ENCODE assay signal across 8 cellular contexts in the genomic region with DNA sequence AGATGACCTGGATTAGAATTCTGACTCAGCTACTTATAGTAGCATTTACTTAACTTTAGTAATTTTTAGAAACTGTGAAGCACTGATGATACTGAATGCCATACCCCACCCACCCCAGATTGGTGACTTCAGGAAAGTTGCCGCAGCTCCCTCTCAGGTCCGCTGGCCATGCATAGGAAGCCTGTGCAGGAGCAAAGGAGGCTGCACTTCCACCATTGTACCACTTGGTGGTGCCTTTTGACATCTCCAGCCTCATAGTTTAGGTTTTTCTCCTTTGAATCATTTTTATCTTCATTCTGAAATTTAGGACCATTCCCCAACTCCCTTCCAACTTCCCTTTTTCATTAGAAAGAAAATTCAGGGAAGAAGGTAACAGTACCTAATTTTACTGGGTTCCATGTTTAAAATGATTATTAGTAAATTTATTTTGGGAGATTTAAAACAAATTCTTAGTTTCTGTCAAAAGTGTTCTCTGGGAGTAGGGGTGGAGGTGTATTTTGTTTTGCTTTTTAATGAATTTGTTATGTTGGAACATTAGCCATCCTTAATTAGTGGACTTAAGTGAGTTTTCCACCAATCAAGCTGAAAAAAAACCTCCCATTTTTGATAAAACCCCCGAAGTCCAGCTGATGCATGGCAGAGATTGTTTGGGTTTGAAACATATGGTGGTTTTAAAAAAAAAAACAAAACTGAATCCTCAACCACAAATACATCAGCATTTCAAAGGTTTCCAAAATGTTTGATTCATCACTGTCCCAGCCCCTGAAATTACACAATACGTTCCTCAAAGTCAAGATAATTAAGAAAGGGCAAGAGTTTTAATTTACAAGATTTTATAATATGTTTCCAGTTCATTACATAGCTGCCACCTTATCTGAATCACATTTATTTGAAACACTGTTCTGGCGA.
DNase-seq lines count a peak whose midpoint lies in the region; ATAC-seq, FAIRE-seq and TF ChIP-seq lines count a peak whose summit lies in the region.

No MANE protein-coding gene starts in this region.

- peak; percentile 31 to 87 (median 66) for TF ChIP-seq CTCF in body of pancreas (IDR thresholded peaks at IDR 0.05)

- FAIRE-seq in H54 (lab: Jason Lieb, UNC), result peak; percentile 76

- ATAC-seq in body of pancreas, result peak; percentile 73

- peaks cover 0 to 2% of the 10 kb centered on the region in 2 donors for H3K36me3 ChIP-seq in body of pancreas (replicated peaks in 1 of 2; ENCODE audit: insufficient read depth in 1 of 2, low read depth in 2 of 2)

- no peak overlapping the region for H3K4me3 ChIP-seq in body of pancreas

- H3K27me3 ChIP-seq in body of pancreas, result no peaks in the 10 kb centered on the region

- DNase-seq in DMS 273 (lab: John Stamatoyannopoulos, UW; ENCODE audit: unreplicated experiment) (peak; percentile 84), DMS 273 treated with DMSO at 0.1 percent for 48 hours (lab: John Stamatoyannopoulos, UW) (no peak), H54 (ENCODE audit: insufficient read length, low spot score) (peak; percentile 27), LoVo (ENCODE audit: low spot score) (peak; percentile 61), SW 1271 (lab: John Stamatoyannopoulos, UW) (peak; percentile 36 to 50), body of pancreas (peak; percentile 53 to 68 (median 58)), islet precursor cell (peak; percentile 79)
- peak; percentile 34 to 35 for DNase-seq in stimulated activated CD4-positive, alpha-beta T cell treated with anti-CD3 and anti-CD28 coated beads, Interleukin-2, amount 100 ng/mL, for 48 hours

- intact Hi-C loops in body of pancreas (cut with DNase I), result no loop called here

- H3K27ac ChIP-seq in body of pancreas, result no peak overlapping the region

- H3K4me1 ChIP-seq in body of pancreas, result no peaks in the 10 kb centered on the region

- no peak for TF ChIP-seq POLR2A in H54 (IDR thresholded peaks at IDR 0.05; ENCODE audit: low read depth, low read length)
- TF ChIP-seq POLR2A in body of pancreas (IDR thresholded peaks at IDR 0.05), result no peak

- H3K9me3 ChIP-seq in body of pancreas, result no peaks in the 10 kb centered on the region

- 66 to 84% methylated on average over 5 of the region's 5 CpGs for WGBS in body of pancreas, 2 donors
